In genomic region chr1:158149577-158150269, GRCh38 we compare ENCODE assay signal across 8 cellular contexts. TPM values are rescaled to one million over a fixed set of nuclear protein-coding genes. Genes with fewer than 3 reads are reported as not detected.
A peak's percentile ranks its signal among the peaks of the same experiment; 100 is the strongest.
DNase-seq lines count a peak whose midpoint lies in the region; ATAC-seq and TF ChIP-seq lines count a peak whose summit lies in the region.

No MANE protein-coding gene starts in this region.

- TF ChIP-seq CTCF in AG04449 (IDR thresholded peaks at IDR 0.05; ENCODE audit: insufficient read depth, low read length, missing control alignments), result no peak
- TF ChIP-seq CTCF in MM.1S (IDR thresholded peaks at IDR 0.05; ENCODE audit: low read length), result no peak
- TF ChIP-seq CTCF in heart right ventricle (IDR thresholded peaks at IDR 0.05), result no peak
- TF ChIP-seq CTCF in tibial artery (IDR thresholded peaks at IDR 0.05), result no peak

- no peaks in the 10 kb centered on the region for H4K20me1 ChIP-seq in MM.1S (ENCODE audit: insufficient read depth, low read length)

- peak; percentile 70 for DNase-seq in AG04449 (ENCODE audit: low read depth, low spot score)
- DNase-seq in MM.1S, result peak; percentile 88
- DNase-seq in T-helper 17 cell, result peak; percentile 36 to 44 (median 36)
- DNase-seq in amygdala (lab: John Stamatoyannopoulos, UW), result peak; percentile 22 to 95 (median 88)
- peak; percentile 97 to 98 for DNase-seq in heart right ventricle
- DNase-seq in pons (ENCODE audit: low spot score), result peak; percentile 95
- DNase-seq in tibial artery, result peak; percentile 95 to 98

- no peaks in the 10 kb centered on the region for H3K9me2 ChIP-seq in MM.1S (replicated peaks; ENCODE audit: insufficient read depth, low read length)

- H3K4me3 Mint-ChIP-seq in T-helper 17 cell, result peak overlapping the region; percentile 95

- POLR2A ChIA-PET in AG04449 (lab: Yijun Ruan, JAX), result no interaction called here

- no peak overlapping the region for H3K9ac ChIP-seq in MM.1S (ENCODE audit: low read length)

- H3K27ac ChIP-seq in MM.1S (ENCODE audit: low read length) (no peak overlapping the region), heart right ventricle (peak overlapping the region; percentile 53 to 93 (median 80)), tibial artery (peak overlapping the region; percentile 70 to 81)

- WGBS in heart right ventricle, 2 donors, result 7% methylated on average over 31 of the region's 31 CpGs

- H3K36me3 Mint-ChIP-seq in T-helper 17 cell (ENCODE audit: low read depth), result peaks cover 2% of the 10 kb centered on the region

- H3K27ac Mint-ChIP-seq in T-helper 17 cell, result peak overlapping the region; percentile 93

- CTCF ChIA-PET in AG04449 (lab: Yijun Ruan, JAX), result interaction anchor here (1.8 kb wide), 1 partner anchor 25 kb away, joined by 5 read pairs; no protein-coding TSS in a partner anchor

- no peaks in the 10 kb centered on the region for H3K36me3 ChIP-seq in MM.1S (replicated peaks; ENCODE audit: insufficient read depth, low read length)
- H3K36me3 ChIP-seq in heart right ventricle, result no peaks in the 10 kb centered on the region
- H3K36me3 ChIP-seq in tibial artery, result no peaks in the 10 kb centered on the region

- peak; percentile 86 for ATAC-seq in GM19395 (IDR thresholded peaks at IDR 0.05; ENCODE audit: unreplicated experiment)
- peak; percentile 79 for ATAC-seq in T-helper 17 cell
- peak; percentile 95 to 98 (median 97) for ATAC-seq in heart right ventricle

- no peaks in the 10 kb centered on the region for H3K79me2 ChIP-seq in MM.1S (ENCODE audit: low read length)

- H3F3A ChIP-seq in MM.1S (ENCODE audit: insufficient read depth, low read length), result no peaks in the 10 kb centered on the region

- H3K27me3 ChIP-seq in MM.1S (replicated peaks; ENCODE audit: insufficient read depth, low read length), result peaks cover 80% of the 10 kb centered on the region
- no peaks in the 10 kb centered on the region for H3K27me3 ChIP-seq in heart right ventricle
- H3K27me3 ChIP-seq in tibial artery, result no peaks in the 10 kb centered on the region

- H3K4me1 ChIP-seq in MM.1S (ENCODE audit: low read length) (no peaks in the 10 kb centered on the region; the same call in 1 of the 2 replicates), heart right ventricle (peaks cover 11 to 82% (median 42%) of the 10 kb centered on the region in 9 donors), tibial artery (peaks cover 3 to 26% (median 18%) of the 10 kb centered on the region in 4 donors)

- H2AFZ ChIP-seq in MM.1S (ENCODE audit: low read length), result peak overlapping the region; percentile 73

- H3K9me3 ChIP-seq in MM.1S (replicated peaks; ENCODE audit: insufficient read depth, low read length) (no peaks in the 10 kb centered on the region), T-helper 17 cell (ENCODE audit: control insufficient read depth, low read length, poor library complexity, severe bottlenecking) (no peaks in the 10 kb centered on the region), heart right ventricle (no peaks in the 10 kb centered on the region), tibial artery (no peaks in the 10 kb centered on the region)

- intact Hi-C loops in heart right ventricle (cut with DNase I), result loop anchor here in 2 of 10 donors (1.0 kb wide), 1 partner anchor 24 kb away; no protein-coding TSS in a partner anchor
- intact Hi-C loops in tibial artery (cut with DNase I; ENCODE audit: low total_unique reads), result no loop called here

- H3K4me3 ChIP-seq in AG04449 (ENCODE audit: low read depth, low read length), result peak overlapping the region; percentile 49
- peak overlapping the region; percentile 63 for H3K4me3 ChIP-seq in MM.1S (ENCODE audit: low read length)
- H3K4me3 ChIP-seq in heart right ventricle, result peak overlapping the region in 9 of 10 donors; percentile 6 to 55 (median 51)
- peak overlapping the region; percentile 41 to 52 for H3K4me3 ChIP-seq in tibial artery

- peaks cover 22% of the 10 kb centered on the region for H3K4me1 Mint-ChIP-seq in T-helper 17 cell

- peaks cover 14% of the 10 kb centered on the region for H3K27me3 Mint-ChIP-seq in T-helper 17 cell

- H3K4me2 ChIP-seq in MM.1S (ENCODE audit: low read depth, low read length), result peak overlapping the region; percentile 50

RNA-seq across cellular contexts. Expression of gene CD1D, which starts 31.0 kb away (rescaled TPM):
- under 1 TPM; 0.94 to 0.99 TPM for total RNA-seq in T-helper 17 cell
- 1 to 10 TPM in 8 of 10 donors, under 1 TPM in 2; 0.67 to 5.9 (median 2.0) TPM for total RNA-seq in heart right ventricle
- 1 to 10 TPM; 1.8 to 4.6 TPM for polyA plus RNA-seq in heart right ventricle

Comparison
In these comparisons a context has a peak if more than half of its experiments do, and no peak if none do; other contexts are left out.
1. DNase-seq: peak in every context shown above with its lines; median percentile 98 in heart right ventricle; 96 in tibial artery; 95 in pons; 88 in MM.1S; 88 in amygdala; 70 in AG04449; 36 in T-helper 17 cell.